In genomic region chr6:150142657-150143501, GRCh38 we compare ENCODE assay signal across 8 cellular contexts. TPM values are rescaled to one million over a fixed set of nuclear protein-coding genes. Genes with fewer than 3 reads are reported as not detected.
A peak's percentile ranks its signal among the peaks of the same experiment; 100 is the strongest.
DNase-seq lines count a peak whose midpoint lies in the region; ATAC-seq and TF ChIP-seq lines count a peak whose summit lies in the region.

A gene with protein sequence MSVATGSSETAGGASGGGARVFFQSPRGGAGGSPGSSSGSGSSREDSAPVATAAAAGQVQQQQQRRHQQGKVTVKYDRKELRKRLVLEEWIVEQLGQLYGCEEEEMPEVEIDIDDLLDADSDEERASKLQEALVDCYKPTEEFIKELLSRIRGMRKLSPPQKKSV (plus strand): TSS chr6:150143044. CDS start chr6:150143193, 149 bp downstream.

- H3K36me3 Mint-ChIP-seq in activated naive CD4-positive, alpha-beta T cell treated with anti-CD3 and anti-CD28 coated beads, Interleukin-2, amount 50 U/mL, for 24 hours, result no peaks in the 10 kb centered on the region

- no peaks in the 10 kb centered on the region for H3K9me3 ChIP-seq in left ventricle myocardium inferior (replicated peaks)

- H3K36me3 ChIP-seq in left ventricle myocardium inferior, result no peaks in the 10 kb centered on the region

- DNase-seq in ELF-1 (ENCODE audit: low read depth, low spot score) (peak; percentile 59), NCI-H146 treated with DMSO at 0.1 percent for 48 hours (lab: John Stamatoyannopoulos, UW; ENCODE audit: unreplicated experiment) (peak; percentile 76), left ventricle myocardium inferior (peak; percentile 40), putamen (ENCODE audit: low spot score) (peak; percentile 42), GM19238 (ENCODE audit: insufficient read length, low spot score) (no peak)

- H3K27ac ChIP-seq in left ventricle myocardium inferior (replicated peaks), result peak within 1 kb of the TSS; percentile 80

- H3K4me1 Mint-ChIP-seq in activated naive CD4-positive, alpha-beta T cell treated with anti-CD3 and anti-CD28 coated beads, Interleukin-2, amount 50 U/mL, for 24 hours, result peaks cover 5% of the 10 kb centered on the region

- H3K27me3 ChIP-seq in left ventricle myocardium inferior (ENCODE audit: low read depth), result peaks cover 81% of the 10 kb centered on the region

- no peak within 1 kb of the TSS for H3K27ac Mint-ChIP-seq in activated naive CD4-positive, alpha-beta T cell treated with anti-CD3 and anti-CD28 coated beads, Interleukin-2, amount 50 U/mL, for 24 hours

- H3K27me3 Mint-ChIP-seq in activated naive CD4-positive, alpha-beta T cell treated with anti-CD3 and anti-CD28 coated beads, Interleukin-2, amount 50 U/mL, for 24 hours, result peaks cover 50% of the 10 kb centered on the region

- peak within 1 kb of the TSS; percentile 54 for H3K4me3 Mint-ChIP-seq in activated naive CD4-positive, alpha-beta T cell treated with anti-CD3 and anti-CD28 coated beads, Interleukin-2, amount 50 U/mL, for 24 hours

- ATAC-seq in HG03439 (IDR thresholded peaks at IDR 0.05; ENCODE audit: unreplicated experiment) (no peak), HG03039 (IDR thresholded peaks at IDR 0.05; ENCODE audit: unreplicated experiment) (no peak)

- no peak for TF ChIP-seq CTCF in left ventricle myocardium inferior (IDR thresholded peaks at IDR 0.05; ENCODE audit: borderline replicate concordance)

- peaks cover 42% of the 10 kb centered on the region for H3K4me1 ChIP-seq in left ventricle myocardium inferior

- intact Hi-C loops in left ventricle myocardium inferior (cut with micrococcal nuclease), result no loop called here

- peak within 1 kb of the TSS; percentile 73 for H3K4me3 ChIP-seq in left ventricle myocardium inferior

- no peaks in the 10 kb centered on the region for H3K9me3 Mint-ChIP-seq in activated naive CD4-positive, alpha-beta T cell treated with anti-CD3 and anti-CD28 coated beads, Interleukin-2, amount 50 U/mL, for 24 hours

RNA-seq across cellular contexts. Expression of the gene that starts here (rescaled TPM):
- total RNA-seq in left ventricle myocardium inferior, result 116 TPM
